10 cellular contexts compared by ENCODE assay signal in genomic region chr3:126473292-126474168, GRCh38. TPM values are rescaled to one million over a fixed set of nuclear protein-coding genes. Genes with fewer than 3 reads are reported as not detected.
DNase-seq lines count a peak whose midpoint lies in the region; ATAC-seq, FAIRE-seq and TF ChIP-seq lines count a peak whose summit lies in the region.
"Had no signal": no experiment of that assay in that cellular context is flagged by ENCODE, and none has a peak within 500 bp of the region (broad histone marks: within the 10 kb centered on the region; RNA-seq: fewer than 3 reads in every experiment).

No MANE protein-coding gene starts in this region.

- POLR2A ChIA-PET in activated CD4-positive, alpha-beta T cell treated with anti-CD3 and anti-CD28 coated beads for 36 hours (lab: Charles Lee): no interaction called here

- peaks cover 29 to 37% (median 34%) of the 10 kb centered on the region in 4 donors for H3K36me3 ChIP-seq in stomach

- CTCF ChIA-PET in activated CD4-positive, alpha-beta T cell treated with anti-CD3 and anti-CD28 coated beads for 36 hours (lab: Charles Lee): interaction anchor here (0.5 kb wide), 1 partner anchor 502 kb away, joined by 3 read pairs; no protein-coding TSS in a partner anchor

- peak overlapping the region; percentile 95 for H3K4me3 Mint-ChIP-seq in activated CD4-positive, alpha-beta T cell treated with anti-CD3 and anti-CD28 coated beads for 36 hours

- TF ChIP-seq CTCF in VCaP (conservative IDR thresholded peaks at IDR 0.05) (no peak), stomach (IDR thresholded peaks at IDR 0.05) (no peak)

- WGBS in right cardiac atrium: 75% methylated on average over 14 of the region's 14 CpGs
- WGBS in stomach, 5 donors: 38 to 60% (median 53%) methylated on average over 13 to 14 of the region's 14 CpGs

- peaks cover 40% of the 10 kb centered on the region for H3K36me3 Mint-ChIP-seq in activated CD4-positive, alpha-beta T cell treated with anti-CD3 and anti-CD28 coated beads for 36 hours (ENCODE audit: low read depth)

- H3K27me3 ChIP-seq in right cardiac atrium (ENCODE audit: control insufficient read depth, insufficient read depth) (no peaks in the 10 kb centered on the region), stomach (no peaks in the 10 kb centered on the region)
- H3K27me3 ChIP-seq: brain microvascular endothelial cell had no signal

- no peak for TF ChIP-seq POLR2A in stomach (IDR thresholded peaks at IDR 0.05)

- intact Hi-C loops in activated CD4-positive, alpha-beta T cell treated with anti-CD3 and anti-CD28 coated beads for 36 hours (cut with DNase I, micrococcal nuclease): loop anchor here (2.0 to 10.0 kb wide), 5 partner anchors 559 to 1739 kb away; partner anchors contain the start of genes OSBPL11 (in 1 of the 2), SNX4 (in 1 of the 2), TPRA1 (in 1 of the 2) and UMPS (in 1 of the 2)
- intact Hi-C loops in right cardiac atrium (cut with DNase I) (loop anchor here in 1 of 4 donors (10.0 kb wide), 1 partner anchor 209 kb away; no protein-coding TSS in a partner anchor), stomach (cut with DNase I; ENCODE audit: low total_unique reads) (no loop called here)

- DNase-seq in activated CD4-positive, alpha-beta T cell treated with anti-CD3 and anti-CD28 coated beads for 36 hours: peak; percentile 45
- DNase-seq in activated CD4-positive, alpha-beta T cell treated with anti-CD3 and anti-CD28 coated beads for 4 hours: no peak
- DNase-seq in right cardiac atrium: no peak
- no peak for DNase-seq in stomach
- DNase-seq in stimulated activated CD8-positive, alpha-beta memory T cell treated with anti-CD3 and anti-CD28 coated beads, Interleukin-4, amount 100 ng/mL, for 48 hours: no peak
- DNase-seq in RCC 7860 (ENCODE audit: low spot score): no peak
- no peak for DNase-seq in retina
- DNase-seq: brain microvascular endothelial cell, DMS153 had no signal

- peak overlapping the region; percentile 97 for H3K27ac ChIP-seq in VCaP
- no peak overlapping the region for H3K27ac ChIP-seq in right cardiac atrium (ENCODE audit: low read length)
- peak overlapping the region in 3 of 5 donors; percentile 51 to 99 (median 98) for H3K27ac ChIP-seq in stomach
- H3K27ac ChIP-seq: brain microvascular endothelial cell had no signal

- H3K4me1 Mint-ChIP-seq in activated CD4-positive, alpha-beta T cell treated with anti-CD3 and anti-CD28 coated beads for 36 hours: peaks cover 52% of the 10 kb centered on the region

- ATAC-seq in activated CD4-positive, alpha-beta T cell treated with anti-CD3 and anti-CD28 coated beads for 36 hours: no peak
- no peak for ATAC-seq in right cardiac atrium

- H3K27ac Mint-ChIP-seq in activated CD4-positive, alpha-beta T cell treated with anti-CD3 and anti-CD28 coated beads for 36 hours: peak overlapping the region; percentile 53

- H3K4me1 ChIP-seq in right cardiac atrium (ENCODE audit: control insufficient read depth, insufficient read depth, low read length) (peaks cover 20% of the 10 kb centered on the region), stomach (peaks cover 33 to 63% (median 51%) of the 10 kb centered on the region in 4 donors)

- H3K4me3 ChIP-seq in right cardiac atrium (ENCODE audit: low read length) (peak overlapping the region; percentile 5), stomach (peak overlapping the region; percentile 67 to 90 (median 70))

- TF ChIP-seq EP300 in stomach (IDR thresholded peaks at IDR 0.05): no peak

- H3K27me3 Mint-ChIP-seq in activated CD4-positive, alpha-beta T cell treated with anti-CD3 and anti-CD28 coated beads for 36 hours: no peaks in the 10 kb centered on the region

- no peaks in the 10 kb centered on the region for H3K9me3 ChIP-seq in right cardiac atrium (ENCODE audit: control insufficient read depth, low read length)
- no peaks in the 10 kb centered on the region for H3K9me3 ChIP-seq in stomach

- H3K9me3 Mint-ChIP-seq in activated CD4-positive, alpha-beta T cell treated with anti-CD3 and anti-CD28 coated beads for 36 hours (ENCODE audit: low read depth): no peaks in the 10 kb centered on the region

- FAIRE-seq in RCC 7860 (lab: Jason Lieb, UNC): no peak

RNA-seq across cellular contexts. Expression of gene ZXDC, which starts 2.2 kb away (rescaled TPM):
- total RNA-seq in activated CD4-positive, alpha-beta T cell treated with anti-CD3 and anti-CD28 coated beads for 36 hours: 10 to 100 TPM; 21.6 to 23.1 TPM
- total RNA-seq in right cardiac atrium (10 to 100 TPM; 17.8 to 21.6 (median 19.7) TPM), stomach (10 to 100 TPM; 16.9 to 73.2 (median 44.5) TPM)
- polyA plus RNA-seq in right cardiac atrium (8.2 TPM), stomach (1 to 10 TPM; 6.1 to 9.8 (median 6.6) TPM)

RNA-seq across cellular contexts. Expression of gene UROC1, which starts 44.0 kb away (rescaled TPM):
- total RNA-seq in activated CD4-positive, alpha-beta T cell treated with anti-CD3 and anti-CD28 coated beads for 36 hours: not detected
- total RNA-seq in right cardiac atrium (not detected), stomach (not detected)
- polyA plus RNA-seq in right cardiac atrium (not detected), stomach (not detected)

RNA-seq across cellular contexts. Expression of gene CHST13, which starts 50.4 kb away (rescaled TPM):
- not detected for total RNA-seq in activated CD4-positive, alpha-beta T cell treated with anti-CD3 and anti-CD28 coated beads for 36 hours
- total RNA-seq in right cardiac atrium (under 1 TPM in 3 of 4 donors, not detected in 1; 0.19 to 0.59 (median 0.34) TPM), stomach (10 to 100 TPM in 1 of 5 donors, 1 to 10 TPM in 2, not detected in 2; 1.4 to 12.5 (median 5.7) TPM)
- polyA plus RNA-seq in right cardiac atrium (0.11 TPM), stomach (under 1 TPM; 0.08 to 0.61 (median 0.19) TPM)
